Comparison of ENCODE assay signal across 8 cellular contexts in the genomic region with DNA sequence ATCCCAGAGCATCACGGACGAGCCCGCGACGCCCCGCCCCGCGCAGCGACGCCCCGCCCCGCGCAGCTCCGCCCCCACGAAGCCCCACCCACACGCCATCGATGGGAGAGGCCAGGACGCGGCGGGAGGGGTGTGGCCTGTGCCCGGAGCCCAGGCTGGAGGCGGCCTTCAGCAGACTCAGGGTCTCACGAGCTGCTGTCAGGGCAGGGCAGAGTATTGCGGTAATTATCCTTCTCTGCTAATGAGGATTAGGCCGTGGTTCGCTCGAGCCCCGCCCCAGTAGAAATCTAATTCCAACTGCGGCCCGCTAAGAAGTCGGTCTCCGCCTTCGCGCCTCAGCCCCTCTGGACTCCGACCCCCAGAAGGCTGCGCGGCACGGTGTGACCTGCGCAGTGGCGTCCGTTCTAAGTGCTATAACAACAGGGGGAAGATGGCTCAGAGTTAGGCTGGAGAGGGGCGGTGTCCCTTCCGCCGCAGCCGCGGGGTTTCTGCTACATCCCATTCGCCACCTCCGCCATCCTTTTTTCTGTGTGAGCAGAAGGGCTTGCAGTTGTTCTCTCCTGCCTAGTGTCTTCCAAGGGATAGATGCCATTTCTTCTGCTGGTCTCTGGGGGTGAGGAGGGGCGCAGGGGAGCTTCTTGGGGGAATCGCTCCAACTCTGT. TPM values are rescaled to one million over a fixed set of nuclear protein-coding genes. Genes with fewer than 3 reads are reported as not detected.
DNase-seq lines count a peak whose midpoint lies in the region; ATAC-seq, FAIRE-seq and TF ChIP-seq lines count a peak whose summit lies in the region.

No MANE protein-coding gene starts in this region.

- FAIRE-seq in bronchial epithelial cell (lab: Jason Lieb, UNC): no peak

- H3K4me2 ChIP-seq in smooth muscle cell: peak overlapping the region; percentile 94

- peaks cover 6% of the 10 kb centered on the region for H3K9me3 ChIP-seq in WERI-Rb-1 (ENCODE audit: severe bottlenecking)
- H3K9me3 ChIP-seq in smooth muscle cell (replicated peaks; ENCODE audit: low read depth): no peaks in the 10 kb centered on the region

- H3K27ac ChIP-seq in WERI-Rb-1: peak overlapping the region; percentile 95
- H3K27ac ChIP-seq in smooth muscle cell (ENCODE audit: low read depth): peak overlapping the region; percentile 76

- H3K9ac ChIP-seq in smooth muscle cell (ENCODE audit: low read depth): peak overlapping the region; percentile 64

- peak overlapping the region; percentile 87 for H3K4me3 ChIP-seq in AG04449 (ENCODE audit: low read depth, low read length)
- peak overlapping the region; percentile 70 for H3K4me3 ChIP-seq in WERI-Rb-1 (ENCODE audit: low read depth, low read length)
- H3K4me3 ChIP-seq in bronchial epithelial cell (ENCODE audit: low read depth, low read length): peak overlapping the region; percentile 90
- peak overlapping the region; percentile 81 for H3K4me3 ChIP-seq in smooth muscle cell

- peak; percentile 58 for DNase-seq in AG04449 (ENCODE audit: low read depth, low spot score)
- peak; percentile 92 for DNase-seq in NCI-H2196 (lab: John Stamatoyannopoulos, UW; ENCODE audit: unreplicated experiment)
- peak; percentile 95 for DNase-seq in WERI-Rb-1
- DNase-seq in bronchial epithelial cell (ENCODE audit: low read depth): peak; percentile 83
- DNase-seq in iPS-NIHi7 (ENCODE audit: extremely low spot score): peak; percentile 95
- DNase-seq in smooth muscle cell (lab: John Stamatoyannopoulos, UW; ENCODE audit: unreplicated experiment): peak; percentile 95

- peaks cover 22% of the 10 kb centered on the region for H3K4me1 ChIP-seq in smooth muscle cell (ENCODE audit: low read depth)

- POLR2A ChIA-PET in AG04449 (lab: Yijun Ruan, JAX): interaction anchor here (0.6 to 2.3 kb wide), 10 partner anchors 10 to 259 kb away, joined by 3 to 17 read pairs (median 4); a partner anchor contains a TSS

- TF ChIP-seq CTCF in AG04449 (IDR thresholded peaks at IDR 0.05; ENCODE audit: insufficient read depth, low read length, missing control alignments) (no peak), WERI-Rb-1 (IDR thresholded peaks at IDR 0.05; ENCODE audit: low read depth, low read length) (no peak), bronchial epithelial cell (IDR thresholded peaks at IDR 0.05; ENCODE audit: insufficient read depth, low read length, severe bottlenecking) (no peak), smooth muscle cell (IDR thresholded peaks at IDR 0.05; ENCODE audit: borderline replicate concordance, insufficient read depth, poor library complexity, severe bottlenecking) (no peak)

- H4K20me1 ChIP-seq in smooth muscle cell (ENCODE audit: low read depth): peaks cover 19% of the 10 kb centered on the region

- H3K36me3 ChIP-seq in WERI-Rb-1 (peaks cover 17% of the 10 kb centered on the region), bronchial epithelial cell (ENCODE audit: control insufficient read depth, insufficient read depth, low read length) (no peaks in the 10 kb centered on the region), smooth muscle cell (ENCODE audit: low read depth) (no peaks in the 10 kb centered on the region)

- CTCF ChIA-PET in AG04449 (lab: Yijun Ruan, JAX): interaction anchor here (1.2 to 4.7 kb wide), 8 partner anchors 10 to 262 kb away, joined by 3 to 29 read pairs (median 6); a partner anchor contains a TSS

- peaks cover 39% of the 10 kb centered on the region for H3K79me2 ChIP-seq in smooth muscle cell (ENCODE audit: low read depth)

- H2AFZ ChIP-seq in smooth muscle cell (ENCODE audit: low read depth): peak overlapping the region; percentile 88

- under 1% methylated on average over 30 of the region's 50 CpGs for WGBS in smooth muscle cell (ENCODE audit: low lambda C conversion rate)

- no peaks in the 10 kb centered on the region for H3F3A ChIP-seq in smooth muscle cell (ENCODE audit: low read depth)

- ATAC-seq in GM18873 (IDR thresholded peaks at IDR 0.05; ENCODE audit: low FRiP score, unreplicated experiment): peak; percentile 94
- ATAC-seq in HG03135 (IDR thresholded peaks at IDR 0.05; ENCODE audit: unreplicated experiment): peak; percentile 96

- H3K27me3 ChIP-seq in WERI-Rb-1 (ENCODE audit: insufficient read depth, low read depth, severe bottlenecking) (no peaks in the 10 kb centered on the region), bronchial epithelial cell (ENCODE audit: control insufficient read depth, insufficient read depth, low read length) (no peaks in the 10 kb centered on the region), smooth muscle cell (ENCODE audit: low read depth) (no peaks in the 10 kb centered on the region)

RNA-seq across cellular contexts. Expression of a gene that starts 0.3 kb away (rescaled TPM):
- total RNA-seq in bronchial epithelial cell: 22.4 and 49.8 TPM in 2 replicates
- 16.5 and 25.4 TPM in 2 replicates for total RNA-seq in smooth muscle cell
- polyA plus RNA-seq in smooth muscle cell: 12.9 and 17.7 TPM in 2 replicates

RNA-seq across cellular contexts. Expression of a gene that starts 46.3 kb away (rescaled TPM):
- total RNA-seq in bronchial epithelial cell: 12.1 and 12.2 TPM in 2 replicates
- total RNA-seq in smooth muscle cell: 15.3 and 23.9 TPM in 2 replicates
- 23.3 and 28.3 TPM in 2 replicates for polyA plus RNA-seq in smooth muscle cell

Comparison
In these comparisons a context has a peak if more than half of its experiments do, and no peak if none do; other contexts are left out.
1. Peak in every context shown above with its lines: DNase-seq, ATAC-seq, H3K4me3 ChIP-seq and H3K27ac ChIP-seq.